ENCODE assay signal across 8 cellular contexts in genomic region chr14:38079268-38079667, GRCh38.
A peak's percentile ranks its signal among the peaks of the same experiment; 100 is the strongest.
DNase-seq lines count a peak whose midpoint lies in the region; ATAC-seq lines count a peak whose summit lies in the region.

No MANE protein-coding gene starts in this region.

- no peak overlapping the region for H3K27ac Mint-ChIP-seq in activated CD4-positive, alpha-beta T cell treated with anti-CD3 and anti-CD28 coated beads for 36 hours
- peak overlapping the region; percentile 27 for H3K27ac Mint-ChIP-seq in activated naive CD8-positive, alpha-beta T cell treated with anti-CD3 and anti-CD28 coated beads, Interleukin-2, amount 10 ng/mL, durations not matched to agents 7 days and 5 days

- CTCF ChIA-PET in activated CD4-positive, alpha-beta T cell treated with anti-CD3 and anti-CD28 coated beads for 36 hours (lab: Charles Lee), result interaction anchor here (0.6 kb wide), 1 partner anchor 291 kb away, joined by 3 read pairs; no protein-coding TSS in a partner anchor

- H3K4me3 Mint-ChIP-seq in activated CD4-positive, alpha-beta T cell treated with anti-CD3 and anti-CD28 coated beads for 36 hours, result no peak overlapping the region
- H3K4me3 Mint-ChIP-seq in activated naive CD8-positive, alpha-beta T cell treated with anti-CD3 and anti-CD28 coated beads, Interleukin-2, amount 10 ng/mL, durations not matched to agents 7 days and 5 days, result peak overlapping the region; percentile 45

- intact Hi-C loops in activated CD4-positive, alpha-beta T cell treated with anti-CD3 and anti-CD28 coated beads for 36 hours (cut with DNase I, micrococcal nuclease), result loop anchor here in 1 of 2 experiments (10.0 kb wide), 1 partner anchor 484 kb away; the partner anchor contains the start of genes FOXA1 and TTC6

- peaks cover 38% of the 10 kb centered on the region for H3K4me1 Mint-ChIP-seq in activated CD4-positive, alpha-beta T cell treated with anti-CD3 and anti-CD28 coated beads for 36 hours
- H3K4me1 Mint-ChIP-seq in activated naive CD8-positive, alpha-beta T cell treated with anti-CD3 and anti-CD28 coated beads, Interleukin-2, amount 10 ng/mL, durations not matched to agents 7 days and 5 days, result peaks cover 40% of the 10 kb centered on the region

- peaks cover 2% of the 10 kb centered on the region for H3K9me3 Mint-ChIP-seq in activated CD4-positive, alpha-beta T cell treated with anti-CD3 and anti-CD28 coated beads for 36 hours (ENCODE audit: low read depth)
- H3K9me3 Mint-ChIP-seq in activated naive CD8-positive, alpha-beta T cell treated with anti-CD3 and anti-CD28 coated beads, Interleukin-2, amount 10 ng/mL, durations not matched to agents 7 days and 5 days, result no peaks in the 10 kb centered on the region

- H3K27me3 Mint-ChIP-seq in activated CD4-positive, alpha-beta T cell treated with anti-CD3 and anti-CD28 coated beads for 36 hours, result no peaks in the 10 kb centered on the region
- H3K27me3 Mint-ChIP-seq in activated naive CD8-positive, alpha-beta T cell treated with anti-CD3 and anti-CD28 coated beads, Interleukin-2, amount 10 ng/mL, durations not matched to agents 7 days and 5 days, result no peaks in the 10 kb centered on the region

- peak; percentile 45 for ATAC-seq in activated CD4-positive, alpha-beta T cell treated with anti-CD3 and anti-CD28 coated beads for 36 hours
- peak; percentile 94 for ATAC-seq in HG02970 (IDR thresholded peaks at IDR 0.05; ENCODE audit: low FRiP score, unreplicated experiment)
- no peak for ATAC-seq in activated naive CD8-positive, alpha-beta T cell treated with anti-CD3 and anti-CD28 coated beads, Interleukin-2, amount 10 ng/mL, durations not matched to agents 7 days and 5 days (ENCODE audit: low read depth)

- POLR2A ChIA-PET in activated CD4-positive, alpha-beta T cell treated with anti-CD3 and anti-CD28 coated beads for 36 hours (lab: Charles Lee), result no interaction called here
- POLR2A ChIA-PET in activated naive CD8-positive, alpha-beta T cell treated with anti-CD3 and anti-CD28 coated beads, Interleukin-2, amount 10 ng/mL, durations not matched to agents 7 days and 5 days (lab: Charles Lee), result interaction anchor here (1.1 to 1.8 kb wide), 2 partner anchors 9 to 20 kb away, joined by 3 to 5 read pairs; no protein-coding TSS in a partner anchor

- no peak for DNase-seq in activated CD4-positive, alpha-beta T cell treated with anti-CD3 and anti-CD28 coated beads for 36 hours
- DNase-seq in activated CD4-positive, alpha-beta T cell treated with anti-CD3 and anti-CD28 coated beads, Interleukin-2, amount 50 U/mL, for 1 hour, result no peak
- DNase-seq in activated naive CD8-positive, alpha-beta T cell treated with anti-CD3 and anti-CD28 coated beads, Interleukin-2, amount 10 ng/mL, durations not matched to agents 7 days and 5 days, result no peak
- DNase-seq in renal cortical epithelial cell (ENCODE audit: low read depth) (peak; percentile 99), T-helper 1 cell (no peak), inferior parietal cortex (ENCODE audit: extremely low spot score) (no peak), COLO829 (ENCODE audit: low spot score) (no peak)

- H3K36me3 Mint-ChIP-seq in activated CD4-positive, alpha-beta T cell treated with anti-CD3 and anti-CD28 coated beads for 36 hours (ENCODE audit: low read depth), result no peaks in the 10 kb centered on the region
- peaks cover 9% of the 10 kb centered on the region for H3K36me3 Mint-ChIP-seq in activated naive CD8-positive, alpha-beta T cell treated with anti-CD3 and anti-CD28 coated beads, Interleukin-2, amount 10 ng/mL, durations not matched to agents 7 days and 5 days
